9 cellular contexts compared by ENCODE assay signal in genomic region chr4:148445903-148446261, GRCh38. TPM values are rescaled to one million over a fixed set of nuclear protein-coding genes. Genes with fewer than 3 reads are reported as not detected.
DNase-seq lines count a peak whose midpoint lies in the region; ATAC-seq and TF ChIP-seq lines count a peak whose summit lies in the region.
"Had no signal": no experiment of that assay in that cellular context is flagged by ENCODE, and none has a peak within 500 bp of the region (broad histone marks: within the 10 kb centered on the region; RNA-seq: fewer than 3 reads in every experiment).

No MANE protein-coding gene starts in this region.

- no peak for TF ChIP-seq CTCF in heart left ventricle (IDR thresholded peaks at IDR 0.05)
- no peak for TF ChIP-seq CTCF in brain microvascular endothelial cell (IDR thresholded peaks at IDR 0.05; ENCODE audit: low read depth, low read length, missing control alignments)
- no peak for TF ChIP-seq CTCF in upper lobe of left lung (IDR thresholded peaks at IDR 0.05)

- H3K4ac ChIP-seq in mesendoderm (ENCODE audit: low read depth, low read length), result no peak overlapping the region

- H4K5ac ChIP-seq in mesendoderm (ENCODE audit: low read length), result no peak overlapping the region

- intact Hi-C loops in heart left ventricle (cut with DNase I), result loop anchor here in 8 of 10 donors (2.0 to 10.0 kb wide), 5 partner anchors 69 to 391 kb away; no protein-coding TSS in a partner anchor
- intact Hi-C loops in cardiac septum (cut with DNase I), result loop anchor here (10.0 kb wide), 1 partner anchor 101 kb away; no protein-coding TSS in a partner anchor

- H3K36me3 ChIP-seq in heart left ventricle (no peaks in the 10 kb centered on the region), brain microvascular endothelial cell (replicated peaks) (no peaks in the 10 kb centered on the region), mesendoderm (ENCODE audit: control insufficient read depth, insufficient read depth, low read length) (no peaks in the 10 kb centered on the region), upper lobe of left lung (no peaks in the 10 kb centered on the region)

- no peak for TF ChIP-seq POLR2A in heart left ventricle (IDR thresholded peaks at IDR 0.05)
- no peak for TF ChIP-seq POLR2A in upper lobe of left lung (IDR thresholded peaks at IDR 0.05)

- WGBS in heart left ventricle, 4 donors, result 5 to 11% (median 5%) methylated on average over 7 of the region's 7 CpGs
- WGBS in mesendoderm (ENCODE audit: extremely low coverage, insufficient coverage, low lambda C conversion rate), result no CpG with 5 or more reads among the region's 7 CpGs
- 6 to 8% methylated on average over 7 of the region's 7 CpGs for WGBS in upper lobe of left lung, 2 donors

- H2AK5ac ChIP-seq in mesendoderm (ENCODE audit: low read length), result no peak overlapping the region

- peaks cover 0 to 42% (median 19%) of the 10 kb centered on the region in 12 donors for H3K4me1 ChIP-seq in heart left ventricle
- no peaks in the 10 kb centered on the region for H3K4me1 ChIP-seq in mesendoderm (ENCODE audit: control insufficient read depth, low read depth, low read length)
- peaks cover 0 to 35% (median 7%) of the 10 kb centered on the region in 4 donors for H3K4me1 ChIP-seq in upper lobe of left lung

- peaks cover 0 to 25% (median 0%) of the 10 kb centered on the region in 9 donors for H3K27me3 ChIP-seq in heart left ventricle
- H3K27me3 ChIP-seq in brain microvascular endothelial cell (replicated peaks), result peaks cover 29% of the 10 kb centered on the region
- H3K27me3 ChIP-seq in mesendoderm (ENCODE audit: insufficient read depth, low read length, poor library complexity), result peaks cover 10% of the 10 kb centered on the region
- H3K27me3 ChIP-seq in upper lobe of left lung, result peaks cover 0 to 17% (median 0%) of the 10 kb centered on the region in 4 donors

- in situ Hi-C loops in brain microvascular endothelial cell (cut with HindIII; ENCODE audit: low pct_ligation_motif_present, low sequenced_read_pairs), result no loop called here

- H3K4me3 ChIP-seq in heart left ventricle, result peak overlapping the region; percentile 87 to 99 (median 95)
- peak overlapping the region; percentile 78 for H3K4me3 ChIP-seq in brain microvascular endothelial cell (ENCODE audit: low read depth, low read length)
- peak overlapping the region; percentile 31 for H3K4me3 ChIP-seq in mesendoderm (ENCODE audit: low read length)
- H3K4me3 ChIP-seq in upper lobe of left lung, result peak overlapping the region; percentile 63 to 94 (median 90)

- DNase-seq in heart left ventricle, result no peak
- DNase-seq in cardiac septum (ENCODE audit: low spot score), result no peak
- DNase-seq in brain microvascular endothelial cell, result no peak
- peak; percentile 27 for DNase-seq in mesendoderm
- DNase-seq in upper lobe of left lung, result no peak
- DNase-seq in NCI-H226, result no peak
- DNase-seq in AG20443 (ENCODE audit: low spot score), result no peak
- DNase-seq: NCI-H187 treated with DMSO at 0.1 percent for 48 hours had no signal

- no peaks in the 10 kb centered on the region for H3K79me1 ChIP-seq in mesendoderm (ENCODE audit: low read length)

- no peaks in the 10 kb centered on the region for H3K79me2 ChIP-seq in mesendoderm (ENCODE audit: control insufficient read depth, insufficient read depth, low read length)

- ATAC-seq in heart left ventricle (no peak), upper lobe of left lung (ENCODE audit: low FRiP score in 2 of 2) (no peak), HG03565 (IDR thresholded peaks at IDR 0.05; ENCODE audit: unreplicated experiment) (no peak)

- no peak overlapping the region for H3K23ac ChIP-seq in mesendoderm (ENCODE audit: low read length)

- H3K9me3 ChIP-seq in heart left ventricle (no peaks in the 10 kb centered on the region), upper lobe of left lung (no peaks in the 10 kb centered on the region)

- H3K4me2 ChIP-seq in mesendoderm (ENCODE audit: low read length), result peak overlapping the region; percentile 63

- peak overlapping the region; percentile 62 for H3K56ac ChIP-seq in mesendoderm (ENCODE audit: low read length)

- no peak overlapping the region for H3K18ac ChIP-seq in mesendoderm (ENCODE audit: low read length)

- H4K8ac ChIP-seq in mesendoderm (ENCODE audit: low read depth, low read length), result no peak overlapping the region

- no peak overlapping the region for H2BK15ac ChIP-seq in mesendoderm (replicated peaks; ENCODE audit: low read depth)

- no peak overlapping the region for H2BK5ac ChIP-seq in mesendoderm (ENCODE audit: low read length)

- TF ChIP-seq EP300 in upper lobe of left lung (IDR thresholded peaks at IDR 0.05), result no peak

- H3K9ac ChIP-seq in mesendoderm (ENCODE audit: low read length), result peak overlapping the region; percentile 18

- H2BK120ac ChIP-seq in mesendoderm (ENCODE audit: low read depth, low read length), result no peak overlapping the region

- H3K27ac ChIP-seq in heart left ventricle, result peak overlapping the region in 11 of 12 donors; percentile 65 to 98 (median 89)
- H3K27ac ChIP-seq in brain microvascular endothelial cell, result no peak overlapping the region
- H3K27ac ChIP-seq in mesendoderm (ENCODE audit: low read depth, low read length), result no peak overlapping the region
- peak overlapping the region; percentile 89 to 95 (median 92) for H3K27ac ChIP-seq in upper lobe of left lung

RNA-seq across cellular contexts. Expression of gene NR3C2, which starts 3.7 kb away (rescaled TPM):
- total RNA-seq in heart left ventricle, result 10 to 100 TPM; 14.7 to 26.5 (median 20.0) TPM
- polyA plus RNA-seq in heart left ventricle, result 1 to 10 TPM; 3.6 TPM
- total RNA-seq in cardiac septum, result 17.3 TPM
- 0.44 TPM for polyA plus RNA-seq in mesendoderm (2013, experiment 1 of 2)
- 0.80 TPM for polyA plus RNA-seq in mesendoderm (2013, experiment 2 of 2)
- 10 to 100 TPM; 10.3 to 39.8 (median 23.7) TPM for total RNA-seq in upper lobe of left lung

Comparison
In these comparisons a context has a peak if more than half of its experiments do, and no peak if none do; other contexts are left out.
1. H3K27ac ChIP-seq: peak in heart left ventricle (11 of 12) and upper lobe of left lung (4 of 4); none in brain microvascular endothelial cell (single experiment) and mesendoderm (single experiment).
2. H3K4me3 ChIP-seq: peak in every context shown above with its lines; median percentile 95 in heart left ventricle; 90 in upper lobe of left lung; 78 in brain microvascular endothelial cell; 31 in mesendoderm.